ENCODE assay signal across 8 cellular contexts in the genomic region with DNA sequence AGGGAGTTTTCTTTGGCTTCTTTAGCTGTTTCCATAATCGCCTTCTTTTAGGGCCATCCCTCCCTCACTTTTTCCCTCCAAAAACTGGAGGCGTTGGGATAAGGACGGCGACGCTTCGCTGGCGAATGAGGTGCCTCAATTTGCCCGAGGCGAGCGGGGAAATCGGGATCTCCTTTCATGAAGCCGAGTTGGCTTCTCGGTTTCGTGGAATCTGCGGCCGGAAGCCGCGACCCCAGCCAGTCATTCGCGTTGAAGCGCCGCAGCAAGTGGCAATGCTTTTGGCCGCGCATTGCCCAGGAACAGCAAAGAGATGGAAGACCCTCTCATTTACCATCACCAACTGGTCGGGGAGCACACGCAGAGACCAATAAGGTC. TPM values are rescaled to one million over a fixed set of nuclear protein-coding genes. Genes with fewer than 3 reads are reported as not detected.
A peak's percentile ranks its signal among the peaks of the same experiment; 100 is the strongest.
DNase-seq lines count a peak whose midpoint lies in the region; ATAC-seq and TF ChIP-seq lines count a peak whose summit lies in the region.

No MANE protein-coding gene starts in this region.

- H3K4me3 ChIP-seq in HUES48 (ENCODE audit: low read depth, low read length) (peak overlapping the region; percentile 74), colonic mucosa (peak overlapping the region; percentile 65), neural cell (ENCODE audit: low read length) (peak overlapping the region; percentile 68)

- TF ChIP-seq CTCF in CD14-positive monocyte (IDR thresholded peaks at IDR 0.05) (no peak), colonic mucosa (IDR thresholded peaks at IDR 0.05) (no peak), neural cell (IDR thresholded peaks at IDR 0.05; ENCODE audit: poor library complexity, severe bottlenecking) (no peak)

- H3K27ac ChIP-seq in HUES48 (ENCODE audit: low read depth, low read length) (no peak overlapping the region), colonic mucosa (no peak overlapping the region), neural cell (ENCODE audit: low read length) (no peak overlapping the region)

- no peaks in the 10 kb centered on the region for H3F3A ChIP-seq in neural cell (ENCODE audit: insufficient read depth, low read length, poor library complexity, severe bottlenecking)

- H3K27me3 ChIP-seq in HUES48 (ENCODE audit: control insufficient read depth, insufficient read depth, low read length) (peaks cover 78% of the 10 kb centered on the region), colonic mucosa (peaks cover 72% of the 10 kb centered on the region), neural cell (ENCODE audit: insufficient read depth, low read depth, low read length) (peaks cover 80% of the 10 kb centered on the region)

- H3K9me2 ChIP-seq in neural cell (ENCODE audit: insufficient read depth, low read length): no peaks in the 10 kb centered on the region

- no peaks in the 10 kb centered on the region for H4K20me1 ChIP-seq in neural cell (ENCODE audit: insufficient read depth)

- H3K9me3 ChIP-seq in HUES48 (ENCODE audit: control insufficient read depth, insufficient read depth, low read length): no peaks in the 10 kb centered on the region
- no peaks in the 10 kb centered on the region for H3K9me3 ChIP-seq in colonic mucosa
- H3K9me3 ChIP-seq in neural cell (ENCODE audit: low read length): no peaks in the 10 kb centered on the region

- no peak overlapping the region for H2AFZ ChIP-seq in neural cell (ENCODE audit: low read depth, low read length)

- no peak overlapping the region for H3K4me2 ChIP-seq in neural cell (ENCODE audit: low read length)

- peak overlapping the region; percentile 90 to 97 for H3K4me3 Mint-ChIP-seq in CD14-positive monocyte

- peaks cover 81 to 86% (median 83%) of the 10 kb centered on the region in 3 donors for H3K27me3 Mint-ChIP-seq in CD14-positive monocyte (ENCODE audit: low read depth in 3 of 3)

- peaks cover 46% of the 10 kb centered on the region for H3K4me1 Mint-ChIP-seq in CD14-positive monocyte

- H3K9me3 Mint-ChIP-seq in CD14-positive monocyte: peaks cover 0 to 38% (median 23%) of the 10 kb centered on the region in 7 donors

- H3K79me2 ChIP-seq in neural cell (replicated peaks; ENCODE audit: insufficient read depth, low read length): no peaks in the 10 kb centered on the region

- no peak for TF ChIP-seq EP300 in neural cell (conservative IDR thresholded peaks at IDR 0.05; ENCODE audit: poor library complexity, severe bottlenecking)

- peak overlapping the region; percentile 60 for H3K9ac ChIP-seq in HUES48 (ENCODE audit: low read depth, low read length)
- H3K9ac ChIP-seq in colonic mucosa (ENCODE audit: low read depth in 2 of 2, low read length in 2 of 2): peak overlapping the region; percentile 26 to 50
- no peak overlapping the region for H3K9ac ChIP-seq in neural cell (ENCODE audit: low read length)

- no peak for TF ChIP-seq RAD21 in neural cell (conservative IDR thresholded peaks at IDR 0.05)

- H3K36me3 Mint-ChIP-seq in CD14-positive monocyte: peaks cover 3 to 27% of the 10 kb centered on the region in 2 donors

- H3K36me3 ChIP-seq in HUES48 (ENCODE audit: control insufficient read depth, insufficient read depth, low read length): no peaks in the 10 kb centered on the region
- H3K36me3 ChIP-seq in colonic mucosa: no peaks in the 10 kb centered on the region
- H3K36me3 ChIP-seq in neural cell (ENCODE audit: insufficient read depth, low read length): no peaks in the 10 kb centered on the region

- intact Hi-C loops in CD14-positive monocyte (cut with micrococcal nuclease): loop anchor here in 1 of 2 donors (10.0 kb wide), 1 partner anchor 377 kb away; no protein-coding TSS in a partner anchor
- intact Hi-C loops in colonic mucosa (cut with DNase I): loop anchor here (10.0 kb wide), 1 partner anchor 367 kb away; no protein-coding TSS in a partner anchor

- peak overlapping the region in 1 of 7 donors; percentile 20 for H3K27ac Mint-ChIP-seq in CD14-positive monocyte

- peaks cover 52% of the 10 kb centered on the region for H3K4me1 ChIP-seq in HUES48 (ENCODE audit: control insufficient read depth, insufficient read depth, low read length)
- H3K4me1 ChIP-seq in colonic mucosa: peaks cover 5% of the 10 kb centered on the region

- no peak for ATAC-seq in HG02981 (IDR thresholded peaks at IDR 0.05; ENCODE audit: unreplicated experiment)
- ATAC-seq in HG02588 (IDR thresholded peaks at IDR 0.05; ENCODE audit: unreplicated experiment): no peak

- DNase-seq in CD14-positive monocyte (ENCODE audit: low spot score) (no peak), colonic mucosa (no peak), anterior cingulate cortex (lab: John Stamatoyannopoulos, UW) (no peak)
- no peak for DNase-seq in stimulated activated CD4-positive, alpha-beta T cell treated with anti-CD3 and anti-CD28 coated beads, Interleukin-2, amount 100 ng/mL, for 48 hours

TF ChIP-seq in neural cell, 6 proteins besides CTCF, POLR2A, EP300 and RAD21:
- TF ChIP-seq EZH2 (IDR thresholded peaks at IDR 0.05; ENCODE audit: borderline replicate concordance, insufficient read depth, low read length, poor library complexity, severe bottlenecking): peak; percentile 31
- no peak for TF ChIP-seq TAF1 (IDR thresholded peaks at IDR 0.05; ENCODE audit: low read depth)
- no peak for TF ChIP-seq SMC3 (conservative IDR thresholded peaks at IDR 0.05; ENCODE audit: poor library complexity)
- TF ChIP-seq POLR2AphosphoS5 (IDR thresholded peaks at IDR 0.05): no peak
- TF ChIP-seq MXI1 (conservative IDR thresholded peaks at IDR 0.05; ENCODE audit: poor library complexity, severe bottlenecking): no peak
- TF ChIP-seq, protein P1, sequence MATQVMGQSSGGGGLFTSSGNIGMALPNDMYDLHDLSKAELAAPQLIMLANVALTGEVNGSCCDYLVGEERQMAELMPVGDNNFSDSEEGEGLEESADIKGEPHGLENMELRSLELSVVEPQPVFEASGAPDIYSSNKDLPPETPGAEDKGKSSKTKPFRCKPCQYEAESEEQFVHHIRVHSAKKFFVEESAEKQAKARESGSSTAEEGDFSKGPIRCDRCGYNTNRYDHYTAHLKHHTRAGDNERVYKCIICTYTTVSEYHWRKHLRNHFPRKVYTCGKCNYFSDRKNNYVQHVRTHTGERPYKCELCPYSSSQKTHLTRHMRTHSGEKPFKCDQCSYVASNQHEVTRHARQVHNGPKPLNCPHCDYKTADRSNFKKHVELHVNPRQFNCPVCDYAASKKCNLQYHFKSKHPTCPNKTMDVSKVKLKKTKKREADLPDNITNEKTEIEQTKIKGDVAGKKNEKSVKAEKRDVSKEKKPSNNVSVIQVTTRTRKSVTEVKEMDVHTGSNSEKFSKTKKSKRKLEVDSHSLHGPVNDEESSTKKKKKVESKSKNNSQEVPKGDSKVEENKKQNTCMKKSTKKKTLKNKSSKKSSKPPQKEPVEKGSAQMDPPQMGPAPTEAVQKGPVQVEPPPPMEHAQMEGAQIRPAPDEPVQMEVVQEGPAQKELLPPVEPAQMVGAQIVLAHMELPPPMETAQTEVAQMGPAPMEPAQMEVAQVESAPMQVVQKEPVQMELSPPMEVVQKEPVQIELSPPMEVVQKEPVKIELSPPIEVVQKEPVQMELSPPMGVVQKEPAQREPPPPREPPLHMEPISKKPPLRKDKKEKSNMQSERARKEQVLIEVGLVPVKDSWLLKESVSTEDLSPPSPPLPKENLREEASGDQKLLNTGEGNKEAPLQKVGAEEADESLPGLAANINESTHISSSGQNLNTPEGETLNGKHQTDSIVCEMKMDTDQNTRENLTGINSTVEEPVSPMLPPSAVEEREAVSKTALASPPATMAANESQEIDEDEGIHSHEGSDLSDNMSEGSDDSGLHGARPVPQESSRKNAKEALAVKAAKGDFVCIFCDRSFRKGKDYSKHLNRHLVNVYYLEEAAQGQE (IDR thresholded peaks at IDR 0.05; ENCODE audit: borderline replicate concordance): no peak

RNA-seq across cellular contexts. Expression of a gene that starts 8.3 kb away (rescaled TPM):
- not detected for polyA plus RNA-seq in CD14-positive monocyte
- not detected for total RNA-seq in colonic mucosa
- not detected in 2 replicates for polyA plus RNA-seq in neural cell
- polyA minus RNA-seq in neural cell: not detected in 2 replicates
